Comparison of ENCODE assay signal across 9 cellular contexts in the genomic region with DNA sequence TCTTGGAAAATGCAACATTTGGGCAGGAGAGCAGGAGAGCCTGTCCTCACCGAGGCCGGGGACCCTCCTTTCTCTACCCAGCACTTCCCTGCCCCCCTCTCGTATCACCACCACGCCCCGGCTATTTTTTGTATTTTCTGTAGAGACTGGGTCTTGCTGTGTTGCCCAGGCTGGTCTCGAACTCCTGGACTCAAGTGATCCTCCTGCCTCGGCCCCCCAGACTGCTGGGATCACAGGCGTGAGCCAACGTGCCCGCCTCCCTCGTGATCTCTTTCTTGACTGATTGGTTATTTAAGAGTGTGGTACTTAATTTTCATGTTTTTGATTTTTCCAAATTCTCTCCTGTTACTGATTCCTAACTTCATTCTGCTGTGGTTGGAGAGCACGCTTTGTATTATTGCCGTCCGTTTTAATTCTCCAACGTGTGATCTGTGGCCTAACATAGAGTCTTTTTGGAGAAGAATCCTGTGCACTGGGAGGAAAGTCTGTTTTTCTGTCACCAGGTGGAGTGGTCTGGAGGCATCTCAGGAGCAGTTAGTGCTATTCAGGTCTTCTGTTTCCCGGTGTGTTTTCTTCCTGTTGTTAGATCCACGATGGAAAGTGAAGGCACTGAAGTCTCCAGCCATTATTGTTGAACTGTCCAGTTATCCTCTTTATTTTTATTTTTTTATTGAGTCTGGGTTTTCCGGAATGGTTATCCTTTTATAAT. TPM values are rescaled to one million over a fixed set of nuclear protein-coding genes. Genes with fewer than 3 reads are reported as not detected.
DNase-seq lines count a peak whose midpoint lies in the region; ATAC-seq and TF ChIP-seq lines count a peak whose summit lies in the region.
"Had no signal": no experiment of that assay in that cellular context is flagged by ENCODE, and none has a peak within 500 bp of the region (broad histone marks: within the 10 kb centered on the region; RNA-seq: fewer than 3 reads in every experiment).

No MANE protein-coding gene starts in this region.

- CTCF ChIA-PET in CD4-positive, alpha-beta memory T cell (lab: Charles Lee; ENCODE audit: partially characterized antibody) = no interaction called here

- H3K4me3 Mint-ChIP-seq in CD4-positive, alpha-beta memory T cell = peak overlapping the region; percentile 51 to 80 (median 67)
- peak overlapping the region; percentile 70 for H3K4me3 Mint-ChIP-seq in dendritic cell treated with granulocyte-macrophage colony-stimulating factor and Interleukin-4, amounts not matched to agents 40 ng/mL and 50 ng/mL, for 4 days
- peak overlapping the region; percentile 36 for H3K4me3 Mint-ChIP-seq in neural progenitor cell

- peak overlapping the region; percentile 71 for H3K4me2 ChIP-seq in neural progenitor cell

- peaks cover 7% of the 10 kb centered on the region for H3K27me3 ChIP-seq in CD4-positive, alpha-beta memory T cell (ENCODE audit: insufficient read depth, low read length)
- H3K27me3 ChIP-seq in HUES6 (ENCODE audit: control insufficient read depth, insufficient read depth, low read length) (peaks cover 17% of the 10 kb centered on the region), neural progenitor cell (peaks cover 28% of the 10 kb centered on the region)

- peaks cover 17% of the 10 kb centered on the region for H3K4me1 ChIP-seq in CD4-positive, alpha-beta memory T cell (ENCODE audit: insufficient read depth, low read length)
- H3K4me1 ChIP-seq in HUES6 (ENCODE audit: control insufficient read depth, insufficient read depth, low read length) = no peaks in the 10 kb centered on the region; the same call in 1 of the 2 replicates
- H3K4me1 ChIP-seq in neural progenitor cell = no peaks in the 10 kb centered on the region

- H3K27ac Mint-ChIP-seq in CD4-positive, alpha-beta memory T cell = peak overlapping the region in 3 of 7 donors; percentile 11 to 88 (median 51)
- peak overlapping the region; percentile 44 for H3K27ac Mint-ChIP-seq in dendritic cell treated with granulocyte-macrophage colony-stimulating factor and Interleukin-4, amounts not matched to agents 40 ng/mL and 50 ng/mL, for 4 days
- H3K27ac Mint-ChIP-seq in neural progenitor cell = peak overlapping the region; percentile 74

- peaks cover 10 to 28% (median 18%) of the 10 kb centered on the region in 4 donors for H3K4me1 Mint-ChIP-seq in CD4-positive, alpha-beta memory T cell
- H3K4me1 Mint-ChIP-seq in dendritic cell treated with granulocyte-macrophage colony-stimulating factor and Interleukin-4, amounts not matched to agents 40 ng/mL and 50 ng/mL, for 4 days (ENCODE audit: low read depth) = peaks cover 39% of the 10 kb centered on the region
- H3K4me1 Mint-ChIP-seq in neural progenitor cell = peaks cover 3% of the 10 kb centered on the region

- peak overlapping the region in 1 of 2 donors; percentile 32 for H3K4me3 ChIP-seq in CD4-positive, alpha-beta memory T cell (ENCODE audit: low read length in 2 of 2)
- H3K4me3 ChIP-seq in HUES6 (ENCODE audit: low read depth, low read length) = peak overlapping the region; percentile 63
- peak overlapping the region; percentile 29 for H3K4me3 ChIP-seq in neural progenitor cell

- no peaks in the 10 kb centered on the region for H3K36me3 Mint-ChIP-seq in CD4-positive, alpha-beta memory T cell
- no peaks in the 10 kb centered on the region for H3K36me3 Mint-ChIP-seq in dendritic cell treated with granulocyte-macrophage colony-stimulating factor and Interleukin-4, amounts not matched to agents 40 ng/mL and 50 ng/mL, for 4 days (ENCODE audit: low read depth)
- peaks cover 6% of the 10 kb centered on the region for H3K36me3 Mint-ChIP-seq in neural progenitor cell

- no peaks in the 10 kb centered on the region for H3K79me2 ChIP-seq in neural progenitor cell (ENCODE audit: low read depth)

- H4K20me1 ChIP-seq in neural progenitor cell (ENCODE audit: low read depth) = no peaks in the 10 kb centered on the region

- no peak overlapping the region for H2AFZ ChIP-seq in neural progenitor cell (replicated peaks)

- TF ChIP-seq CTCF in neural progenitor cell (IDR thresholded peaks at IDR 0.05) = no peak

- H3K9me3 ChIP-seq in CD4-positive, alpha-beta memory T cell (ENCODE audit: control insufficient read depth in 1 of 2, low read length in 2 of 2) = no peaks in the 10 kb centered on the region
- H3K9me3 ChIP-seq in HUES6 (ENCODE audit: control insufficient read depth, insufficient read depth, low read depth, low read length) (no peaks in the 10 kb centered on the region), neural progenitor cell (ENCODE audit: low read depth) (no peaks in the 10 kb centered on the region)

- POLR2A ChIA-PET in CD4-positive, alpha-beta memory T cell (lab: Charles Lee; ENCODE audit: partially characterized antibody) = interaction anchor here (0.9 kb wide), 1 partner anchor 10 kb away, joined by 3 read pairs; no protein-coding TSS in a partner anchor

- DNase-seq in CD4-positive, alpha-beta memory T cell = no peak
- DNase-seq in neural progenitor cell (ENCODE audit: low spot score) (no peak), D341Med (ENCODE audit: low spot score) (no peak), midbrain (lab: John Stamatoyannopoulos, UW) (no peak), amygdala (lab: John Stamatoyannopoulos, UW) (no peak)

- peaks cover 11% of the 10 kb centered on the region in 2 donors for H3K27me3 Mint-ChIP-seq in CD4-positive, alpha-beta memory T cell
- H3K27me3 Mint-ChIP-seq in dendritic cell treated with granulocyte-macrophage colony-stimulating factor and Interleukin-4, amounts not matched to agents 40 ng/mL and 50 ng/mL, for 4 days = peaks cover 42% of the 10 kb centered on the region
- H3K27me3 Mint-ChIP-seq in neural progenitor cell (ENCODE audit: insufficient read depth, low read depth) = peaks cover 11% of the 10 kb centered on the region

- peak overlapping the region; percentile 11 for H3K9ac ChIP-seq in HUES6 (ENCODE audit: low read length)
- no peak overlapping the region for H3K9ac ChIP-seq in neural progenitor cell

- peaks cover 0 to 8% (median 0%) of the 10 kb centered on the region in 8 donors for H3K9me3 Mint-ChIP-seq in CD4-positive, alpha-beta memory T cell
- H3K9me3 Mint-ChIP-seq in dendritic cell treated with granulocyte-macrophage colony-stimulating factor and Interleukin-4, amounts not matched to agents 40 ng/mL and 50 ng/mL, for 4 days = no peaks in the 10 kb centered on the region
- H3K9me3 Mint-ChIP-seq in neural progenitor cell = peaks cover 4% of the 10 kb centered on the region

- no peak overlapping the region for H3K27ac ChIP-seq in CD4-positive, alpha-beta memory T cell (ENCODE audit: low read depth, low read length)
- H3K27ac ChIP-seq in HUES6 (ENCODE audit: low read depth, low read length) (no peak overlapping the region), neural progenitor cell (no peak overlapping the region)

- no peak for ATAC-seq in HG03469 (IDR thresholded peaks at IDR 0.05; ENCODE audit: unreplicated experiment)

- intact Hi-C loops in CD4-positive, alpha-beta memory T cell (cut with micrococcal nuclease) = no loop called here
- intact Hi-C loops in dendritic cell treated with granulocyte-macrophage colony-stimulating factor and Interleukin-4, amounts not matched to agents 40 ng/mL and 50 ng/mL, for 4 days (cut with micrococcal nuclease) = no loop called here

- no peaks in the 10 kb centered on the region for H3K36me3 ChIP-seq in CD4-positive, alpha-beta memory T cell (ENCODE audit: insufficient read depth, low read length)
- H3K36me3 ChIP-seq in HUES6 (ENCODE audit: control insufficient read depth, insufficient read depth, low read length) (no peaks in the 10 kb centered on the region), neural progenitor cell (no peaks in the 10 kb centered on the region)

- peaks cover 5% of the 10 kb centered on the region for H3F3A ChIP-seq in neural progenitor cell (ENCODE audit: low read depth)

RNA-seq across cellular contexts. Expression of a gene that starts 40.4 kb away (rescaled TPM):
- total RNA-seq in CD4-positive, alpha-beta memory T cell = 10 to 100 TPM; 13.1 to 15.9 TPM
- 1 to 10 TPM; 1.0 to 4.4 TPM for polyA plus RNA-seq in CD4-positive, alpha-beta memory T cell
- total RNA-seq in neural progenitor cell (ENCODE audit: low replicate concordance) = 21.5 and 26.1 TPM in 2 replicates

RNA-seq across cellular contexts. Expression of a gene that starts 57.6 kb away (rescaled TPM):
- under 1 TPM in 1 of 2 experiments, not detected in 1; 0.44 TPM for total RNA-seq in CD4-positive, alpha-beta memory T cell
- under 1 TPM; 0.32 to 0.48 TPM for polyA plus RNA-seq in CD4-positive, alpha-beta memory T cell
- total RNA-seq in neural progenitor cell (ENCODE audit: low replicate concordance) = 0.87 TPM in 1 of 2 replicates, not detected in the other
- total RNA-seq: myocyte had no signal
